In the genomic region with DNA sequence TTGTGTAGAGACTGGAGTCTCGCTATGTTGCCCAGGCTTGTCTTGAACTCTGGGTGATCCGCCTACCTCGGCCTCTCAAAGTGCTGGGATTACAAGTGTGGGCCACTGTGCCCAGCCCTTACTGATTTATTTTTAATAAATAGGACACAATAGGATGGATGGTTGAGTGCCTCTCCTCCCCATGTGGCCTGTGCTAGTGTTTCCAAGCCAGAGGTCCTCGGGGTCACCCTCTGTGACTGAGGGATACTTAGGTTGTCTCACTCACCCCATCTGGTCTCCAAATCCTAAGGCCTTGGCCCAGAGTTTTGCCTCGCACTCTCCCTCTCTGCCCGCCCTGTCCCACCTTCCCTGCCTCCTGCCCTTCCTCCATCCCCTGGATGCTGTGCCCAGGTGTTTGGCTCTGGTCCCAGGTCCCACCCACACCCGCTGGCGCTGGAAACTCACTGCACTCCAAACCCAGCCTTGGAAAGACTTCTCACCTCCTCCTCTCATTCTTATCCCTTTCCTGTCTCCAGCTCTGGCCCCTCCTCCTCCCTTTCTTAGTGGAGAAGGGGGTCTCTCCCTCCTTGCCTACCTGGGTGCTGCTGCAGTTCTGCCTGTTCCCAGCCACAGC, we compare ENCODE assay signal across 2 cellular contexts.
A peak's percentile ranks its signal among the peaks of the same experiment; 100 is the strongest.
TF ChIP-seq lines count a peak whose summit lies in the region.

No MANE protein-coding gene starts in this region.

TF ChIP-seq in HEK293, 187 proteins besides CTCF, POLR2A, EP300 and RAD21:
- TF ChIP-seq ZFHX2 (tag by site-specific recombination; conservative IDR thresholded peaks at IDR 0.05): 0 out of 2 replicates have a peak, but pooled peaks have one; percentile 32
- no peak for TF ChIP-seq ZNF558 (tag by site-specific recombination; IDR thresholded peaks at IDR 0.05)
- no peak for TF ChIP-seq ZNF837 (tag by site-specific recombination; IDR thresholded peaks at IDR 0.05)
- no peak for TF ChIP-seq ZNF146 (tag by site-specific recombination; IDR thresholded peaks at IDR 0.05)
- TF ChIP-seq, protein P1, sequence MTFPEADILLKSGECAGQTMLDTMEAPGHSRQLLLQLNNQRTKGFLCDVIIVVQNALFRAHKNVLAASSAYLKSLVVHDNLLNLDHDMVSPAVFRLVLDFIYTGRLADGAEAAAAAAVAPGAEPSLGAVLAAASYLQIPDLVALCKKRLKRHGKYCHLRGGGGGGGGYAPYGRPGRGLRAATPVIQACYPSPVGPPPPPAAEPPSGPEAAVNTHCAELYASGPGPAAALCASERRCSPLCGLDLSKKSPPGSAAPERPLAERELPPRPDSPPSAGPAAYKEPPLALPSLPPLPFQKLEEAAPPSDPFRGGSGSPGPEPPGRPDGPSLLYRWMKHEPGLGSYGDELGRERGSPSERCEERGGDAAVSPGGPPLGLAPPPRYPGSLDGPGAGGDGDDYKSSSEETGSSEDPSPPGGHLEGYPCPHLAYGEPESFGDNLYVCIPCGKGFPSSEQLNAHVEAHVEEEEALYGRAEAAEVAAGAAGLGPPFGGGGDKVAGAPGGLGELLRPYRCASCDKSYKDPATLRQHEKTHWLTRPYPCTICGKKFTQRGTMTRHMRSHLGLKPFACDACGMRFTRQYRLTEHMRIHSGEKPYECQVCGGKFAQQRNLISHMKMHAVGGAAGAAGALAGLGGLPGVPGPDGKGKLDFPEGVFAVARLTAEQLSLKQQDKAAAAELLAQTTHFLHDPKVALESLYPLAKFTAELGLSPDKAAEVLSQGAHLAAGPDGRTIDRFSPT (tag by site-specific recombination; IDR thresholded peaks at IDR 0.05): no peak
- TF ChIP-seq GLI4 (tag by site-specific recombination; IDR thresholded peaks at IDR 0.05): no peak
- no peak for TF ChIP-seq OVOL3 (tag by site-specific recombination; IDR thresholded peaks at IDR 0.05)
- TF ChIP-seq ZNF324 (tag by site-specific recombination; IDR thresholded peaks at IDR 0.05): no peak
- TF ChIP-seq EGR2 (tag by site-specific recombination; IDR thresholded peaks at IDR 0.05; ENCODE audit: low read depth): 0 out of 2 replicates have a peak, but pooled peaks have one; percentile 34
- TF ChIP-seq SP3 (tag by site-specific recombination; IDR thresholded peaks at IDR 0.05): no peak

TF ChIP-seq in H1, 55 proteins besides CTCF, POLR2A, EP300 and RAD21:
- TF ChIP-seq MAFK (IDR thresholded peaks at IDR 0.05; ENCODE audit: low read depth, low read length) (no peak), CBX8 (IDR thresholded peaks at IDR 0.05; ENCODE audit: borderline replicate concordance, low read depth, low read length) (no peak), RXRA (IDR thresholded peaks at IDR 0.05; ENCODE audit: insufficient read depth, low read depth, low read length) (no peak), EGR1 (IDR thresholded peaks at IDR 0.05; ENCODE audit: borderline replicate concordance, low read depth, low read length) (no peak), SIN3A (conservative IDR thresholded peaks at IDR 0.05 in 1 of 2, IDR thresholded peaks at IDR 0.05 in 1 of 2; ENCODE audit: low read depth in 1 of 2, low read length in 2 of 2) (no peak), RNF2 (IDR thresholded peaks at IDR 0.05; ENCODE audit: borderline replicate concordance, low read depth, low read length, missing control alignments, poor library complexity, severe bottlenecking) (no peak), CBX5 (IDR thresholded peaks at IDR 0.05; ENCODE audit: low read depth, low read length) (no peak), EZH2 (IDR thresholded peaks at IDR 0.05; ENCODE audit: low read depth, low read length, severe bottlenecking) (no peak), SIX5 (IDR thresholded peaks at IDR 0.05; ENCODE audit: low read depth, low read length) (no peak), GTF2F1 (IDR thresholded peaks at IDR 0.05; ENCODE audit: borderline replicate concordance, low read depth, low read length) (no peak), SP2 (IDR thresholded peaks at IDR 0.05; ENCODE audit: low read length) (no peak), NRF1 (IDR thresholded peaks at IDR 0.05; ENCODE audit: low read depth, low read length) (no peak), TEAD4 (IDR thresholded peaks at IDR 0.05; ENCODE audit: low read depth, low read length) (no peak), JUN (IDR thresholded peaks at IDR 0.05; ENCODE audit: low read depth, low read length) (no peak)
- TF ChIP-seq, protein P2, sequence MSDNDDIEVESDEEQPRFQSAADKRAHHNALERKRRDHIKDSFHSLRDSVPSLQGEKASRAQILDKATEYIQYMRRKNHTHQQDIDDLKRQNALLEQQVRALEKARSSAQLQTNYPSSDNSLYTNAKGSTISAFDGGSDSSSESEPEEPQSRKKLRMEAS (IDR thresholded peaks at IDR 0.05): no peak
